In the genomic region with DNA sequence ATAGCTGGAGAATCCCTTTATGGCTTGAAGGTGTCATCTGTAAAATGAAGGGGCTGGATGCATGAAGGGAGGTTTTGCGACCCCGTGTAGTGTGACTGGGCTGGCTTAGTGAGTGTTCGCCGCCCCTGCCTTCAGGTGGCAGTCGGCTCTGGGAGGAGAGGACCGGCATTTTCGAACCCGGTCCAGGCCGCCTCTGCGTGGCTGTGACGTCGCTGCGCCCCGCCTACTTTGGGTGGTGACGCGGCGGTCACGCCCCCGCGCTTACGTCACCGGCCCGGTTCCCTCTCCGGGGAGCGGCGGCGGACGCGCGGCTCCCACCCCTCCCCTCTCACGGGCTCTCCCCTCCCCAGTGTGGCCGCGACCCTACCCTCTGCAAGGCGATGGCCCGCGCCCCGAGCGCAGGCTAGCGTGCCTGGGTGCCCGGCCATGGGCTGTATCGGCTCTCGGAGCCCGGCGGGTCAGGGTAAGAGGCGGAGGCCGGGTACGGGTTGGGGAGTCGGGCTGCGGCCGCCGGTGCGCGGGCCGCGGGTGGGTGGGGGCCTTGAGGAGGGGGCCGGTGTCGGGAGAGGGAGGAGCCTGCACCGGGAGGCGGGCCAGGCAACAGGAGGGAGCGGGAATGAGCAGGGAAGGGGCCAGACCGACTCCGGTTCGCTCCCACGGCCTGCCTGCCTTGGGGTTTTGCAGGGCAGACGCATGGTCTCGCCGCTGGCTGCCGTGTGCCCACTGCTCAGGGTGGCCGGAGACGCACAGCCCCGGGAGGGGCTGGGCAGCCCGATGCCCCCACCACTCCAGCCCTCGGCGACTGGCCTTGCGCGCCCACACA, we compare ENCODE assay signal across 8 cellular contexts. TPM values are rescaled to one million over a fixed set of nuclear protein-coding genes. Genes with fewer than 3 reads are reported as not detected.
DNase-seq lines count a peak whose midpoint lies in the region; ATAC-seq and TF ChIP-seq lines count a peak whose summit lies in the region.

No MANE protein-coding gene starts in this region.

- no peaks in the 10 kb centered on the region for H3K9me3 ChIP-seq in mononuclear cell (ENCODE audit: low read depth, low read length)

- ATAC-seq in HG03521 (IDR thresholded peaks at IDR 0.05; ENCODE audit: unreplicated experiment): peak; percentile 75

- DNase-seq in AG10803 (ENCODE audit: low read depth): peak; percentile 66
- DNase-seq in NOMO-1 treated with dmso at 0.1 percent for 144 hours (lab: John Stamatoyannopoulos, UW; ENCODE audit: unreplicated experiment): peak; percentile 47
- DNase-seq in activated T-cell treated with anti-CD3 and anti-CD28 coated beads for 1 hour (ENCODE audit: low read depth): peak; percentile 80
- DNase-seq in epidermal melanocyte (ENCODE audit: insufficient read length, low spot score): peak; percentile 78
- peak; percentile 83 to 86 for DNase-seq in stimulated activated CD8-positive, alpha-beta memory T cell treated with anti-CD3 and anti-CD28 coated beads, Interleukin-2, amount 100 ng/mL, for 48 hours (ENCODE audit: low read depth in 2 of 2)

- TF ChIP-seq CTCF in AG10803 (conservative IDR thresholded peaks at IDR 0.05; ENCODE audit: low read length): no peak

- peak; percentile 50 for TF ChIP-seq POLR2A in GM19193 (IDR thresholded peaks at IDR 0.05; ENCODE audit: extremely low read depth, insufficient read depth, insufficient read length)

- peaks cover 19% of the 10 kb centered on the region for H3K4me1 ChIP-seq in mononuclear cell (ENCODE audit: insufficient read depth, low read length)

- peak overlapping the region; percentile 73 for H3K4me3 ChIP-seq in AG10803 (ENCODE audit: low read length)
- peak overlapping the region; percentile 54 for H3K4me3 ChIP-seq in mononuclear cell (ENCODE audit: low read length)

- H3K27me3 ChIP-seq in mononuclear cell (ENCODE audit: insufficient read depth, low read length): no peaks in the 10 kb centered on the region

RNA-seq across cellular contexts. Expression of gene FAM131A, which starts 1.5 kb away (rescaled TPM):
- 5.7 TPM for total RNA-seq in mononuclear cell

RNA-seq across cellular contexts. Expression of gene EIF4G1, which starts 21.5 kb away (rescaled TPM):
- total RNA-seq in mononuclear cell: 114 TPM

RNA-seq across cellular contexts. Expression of gene CLCN2, which starts 25.5 kb away (rescaled TPM):
- total RNA-seq in mononuclear cell: 0.63 TPM

RNA-seq across cellular contexts. Expression of gene POLR2H, which starts 25.6 kb away (rescaled TPM):
- 19.0 TPM for total RNA-seq in mononuclear cell

RNA-seq across cellular contexts. Expression of gene PSMD2, which starts 36.8 kb away (rescaled TPM):
- total RNA-seq in mononuclear cell: 119 TPM

Comparison
In these comparisons a context has a peak if more than half of its experiments do, and no peak if none do; other contexts are left out.
1. Peak in every context shown above with its lines: DNase-seq, ATAC-seq and H3K4me3 ChIP-seq.